ENCODE assay signal across 6 cellular contexts in genomic region chr19:54465367-54466109, GRCh38. TPM values are rescaled to one million over a fixed set of nuclear protein-coding genes. Genes with fewer than 3 reads are reported as not detected.
DNase-seq lines count a peak whose midpoint lies in the region; ATAC-seq, FAIRE-seq and TF ChIP-seq lines count a peak whose summit lies in the region.

No MANE protein-coding gene starts in this region.

- TF ChIP-seq CTCF in heart right ventricle (IDR thresholded peaks at IDR 0.05) (no peak), right atrium auricular region (IDR thresholded peaks at IDR 0.05) (no peak), upper lobe of left lung (IDR thresholded peaks at IDR 0.05) (no peak)

- peaks cover 0 to 44% (median 15%) of the 10 kb centered on the region in 7 donors for H3K27me3 ChIP-seq in heart right ventricle
- H3K27me3 ChIP-seq in right atrium auricular region: no peaks in the 10 kb centered on the region
- peaks cover 0 to 2% (median 0%) of the 10 kb centered on the region in 4 donors for H3K27me3 ChIP-seq in upper lobe of left lung

- TF ChIP-seq EP300 in upper lobe of left lung (IDR thresholded peaks at IDR 0.05): no peak

- H3K4me1 ChIP-seq in heart right ventricle (peaks cover 11 to 58% (median 50%) of the 10 kb centered on the region in 9 donors), right atrium auricular region (peaks cover 0 to 45% of the 10 kb centered on the region in 2 donors), upper lobe of left lung (peaks cover 35 to 64% (median 44%) of the 10 kb centered on the region in 4 donors)

- no peak for ATAC-seq in left cardiac atrium
- ATAC-seq in heart right ventricle: no peak
- ATAC-seq in upper lobe of left lung (ENCODE audit: low FRiP score in 2 of 2): no peak
- ATAC-seq in HG03520 (IDR thresholded peaks at IDR 0.05; ENCODE audit: unreplicated experiment): no peak

- DNase-seq in left cardiac atrium (peak; percentile 40), heart right ventricle (no peak), right atrium auricular region (ENCODE audit: low spot score) (no peak), upper lobe of left lung (peak in 1 of 2 donors; percentile 73), GM12892 (ENCODE audit: insufficient read length) (no peak)

- intact Hi-C loops in left cardiac atrium (cut with DNase I): no loop called here
- intact Hi-C loops in heart right ventricle (cut with DNase I): no loop called here

- H3K4me3 ChIP-seq in heart right ventricle: no peak overlapping the region
- H3K4me3 ChIP-seq in right atrium auricular region: peak overlapping the region; percentile 53 to 72
- H3K4me3 ChIP-seq in upper lobe of left lung: peak overlapping the region in 3 of 4 donors; percentile 65 to 83 (median 81)

- H3K36me3 ChIP-seq in heart right ventricle (peaks cover 0 to 25% (median 17%) of the 10 kb centered on the region in 9 donors), right atrium auricular region (peaks cover 15% of the 10 kb centered on the region), upper lobe of left lung (peaks cover 11 to 20% (median 18%) of the 10 kb centered on the region in 4 donors)

- WGBS in heart right ventricle, 2 donors: 70 to 75% methylated on average over 56 to 58 of the region's 58 CpGs
- WGBS in upper lobe of left lung, 2 donors: 82 to 99% methylated on average over 14 to 44 of the region's 58 CpGs

- TF ChIP-seq POLR2A in upper lobe of left lung (IDR thresholded peaks at IDR 0.05): no peak
- no peak for TF ChIP-seq POLR2A in GM12892 (IDR thresholded peaks at IDR 0.05; ENCODE audit: low read depth, low read length)

- H3K9me3 ChIP-seq in heart right ventricle: no peaks in the 10 kb centered on the region
- no peaks in the 10 kb centered on the region for H3K9me3 ChIP-seq in right atrium auricular region
- H3K9me3 ChIP-seq in upper lobe of left lung: no peaks in the 10 kb centered on the region

- H3K27ac ChIP-seq in heart right ventricle (peak overlapping the region in 1 of 10 donors; percentile 21), right atrium auricular region (no peak overlapping the region), upper lobe of left lung (peak overlapping the region in 1 of 4 donors; percentile 98)

- no peak for FAIRE-seq in GM12892 (lab: Jason Lieb, UNC)

RNA-seq across cellular contexts. Expression of gene LENG9, which starts 2.0 kb away (rescaled TPM):
- total RNA-seq in left cardiac atrium (1 to 10 TPM; 3.3 to 5.4 TPM), heart right ventricle (1 to 10 TPM; 1.0 to 4.2 (median 1.5) TPM), right atrium auricular region (1 to 10 TPM; 2.1 to 4.9 TPM), upper lobe of left lung (10 to 100 TPM in 2 of 6 donors, 1 to 10 TPM in 4; 3.3 to 12.6 (median 9.1) TPM)
- polyA plus RNA-seq in heart right ventricle: 1 to 10 TPM; 1.6 to 2.6 TPM
- 0.98 TPM for polyA plus RNA-seq in GM12892 (2012; ENCODE audit: missing spikeins)

RNA-seq across cellular contexts. Expression of gene CDC42EP5, which starts 7.6 kb away (rescaled TPM):
- total RNA-seq in left cardiac atrium (10 to 100 TPM; 13.0 to 25.0 TPM), heart right ventricle (10 to 100 TPM in 5 of 10 donors, 1 to 10 TPM in 5; 5.3 to 22.8 (median 9.7) TPM), right atrium auricular region (10 to 100 TPM; 11.4 to 15.2 TPM), upper lobe of left lung (10 to 100 TPM; 11.1 to 40.4 (median 20.6) TPM)
- 10 to 100 TPM; 11.2 to 21.9 TPM for polyA plus RNA-seq in heart right ventricle
- 2.4 TPM for polyA plus RNA-seq in GM12892 (2012; ENCODE audit: missing spikeins)

RNA-seq across cellular contexts. Expression of gene LENG8, which starts 16.5 kb away (rescaled TPM):
- 10 to 100 TPM; 66.6 to 76.5 TPM for total RNA-seq in left cardiac atrium
- total RNA-seq in heart right ventricle: 10 to 100 TPM; 45.5 to 76.2 (median 56.8) TPM
- 100 to 1,000 TPM in 1 of 2 donors, 10 to 100 TPM in 1; 34.3 to 194 TPM for polyA plus RNA-seq in heart right ventricle
- 10 to 100 TPM; 32.1 to 36.4 TPM for total RNA-seq in right atrium auricular region
- total RNA-seq in upper lobe of left lung: 1,000 to 10,000 TPM in 1 of 6 donors, 100 to 1,000 TPM in 4, 10 to 100 TPM in 1; 72.2 to 1,027 (median 188) TPM
- polyA plus RNA-seq in GM12892 (2012; ENCODE audit: missing spikeins): 60.4 TPM

RNA-seq across cellular contexts. Expression of gene LAIR2, which starts 37.1 kb away (rescaled TPM):
- total RNA-seq in left cardiac atrium (1 to 10 TPM in 1 of 2 donors, not detected in 1; 1.1 TPM), heart right ventricle (1 to 10 TPM in 1 of 10 donors, under 1 TPM in 1, not detected in 8; 0.76 to 2.5 TPM), right atrium auricular region (not detected), upper lobe of left lung (not detected)
- not detected for polyA plus RNA-seq in heart right ventricle
- polyA plus RNA-seq in GM12892 (2012; ENCODE audit: missing spikeins): not detected

RNA-seq across cellular contexts. Expression of gene TTYH1, which starts 50.3 kb away (rescaled TPM):
- total RNA-seq in left cardiac atrium (1 to 10 TPM; 1.9 to 3.0 TPM), heart right ventricle (1 to 10 TPM in 5 of 10 donors, under 1 TPM in 5; 0.37 to 4.3 (median 1.0) TPM), right atrium auricular region (1 to 10 TPM; 1.7 to 2.7 TPM), upper lobe of left lung (not detected)
- polyA plus RNA-seq in heart right ventricle: 1 to 10 TPM; 1.8 to 3.1 TPM
- 1.5 TPM for polyA plus RNA-seq in GM12892 (2012; ENCODE audit: missing spikeins)

Comparison
In these comparisons a context has a peak if more than half of its experiments do, and no peak if none do; other contexts are left out.
1. H3K4me3 ChIP-seq: peak in right atrium auricular region (2 of 2) and upper lobe of left lung (3 of 4); none in heart right ventricle (0 of 10).